ENCODE assay signal across 9 cellular contexts in the genomic region with DNA sequence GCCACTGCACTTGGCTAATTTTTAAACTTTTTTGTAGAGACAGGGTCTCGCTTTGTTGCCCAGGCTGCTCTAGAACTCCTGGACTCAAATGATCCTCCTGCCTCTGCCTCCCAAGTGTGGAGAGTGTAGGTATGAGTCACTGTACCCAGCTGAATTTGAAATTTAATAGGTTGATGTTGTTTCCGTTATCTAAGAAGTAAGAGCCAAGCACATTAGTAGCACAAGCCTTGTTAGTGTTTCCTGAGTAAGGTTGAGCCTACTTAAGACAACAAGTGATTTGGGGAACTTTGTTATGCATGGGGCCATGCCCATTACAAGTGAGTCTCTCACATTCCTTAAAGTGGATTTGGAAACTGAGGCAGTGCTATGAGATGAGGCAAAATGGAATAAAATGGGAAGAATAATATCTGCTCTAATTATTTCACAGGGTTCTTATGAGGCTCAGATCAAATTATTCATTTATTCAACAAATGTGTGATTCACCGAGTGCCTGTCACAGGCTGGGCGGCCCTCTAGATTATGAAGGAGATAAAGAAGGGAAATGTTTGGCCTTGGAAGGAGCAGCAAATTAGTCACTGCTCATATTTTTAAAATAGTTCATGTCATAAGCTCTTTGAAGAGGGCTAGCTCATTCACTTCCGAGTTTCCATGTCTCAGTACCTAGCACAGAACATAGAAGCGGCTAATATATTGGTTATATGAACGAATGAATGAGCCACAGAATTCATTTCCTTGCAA.
A peak's percentile ranks its signal among the peaks of the same experiment; 100 is the strongest.
DNase-seq lines count a peak whose midpoint lies in the region; ATAC-seq and TF ChIP-seq lines count a peak whose summit lies in the region.
"Had no signal": no experiment of that assay in that cellular context is flagged by ENCODE, and none has a peak within 500 bp of the region (broad histone marks: within the 10 kb centered on the region; RNA-seq: fewer than 3 reads in every experiment).

No MANE protein-coding gene starts in this region.

- TF ChIP-seq CTCF in Loucy (conservative IDR thresholded peaks at IDR 0.05; ENCODE audit: low read length) (no peak), body of pancreas (IDR thresholded peaks at IDR 0.05) (no peak)

- DNase-seq in CD4-positive, CD25-positive, alpha-beta regulatory T cell: peak in 1 of 3 donors; percentile 67
- DNase-seq in body of pancreas (no peak), non-pigmented ciliary epithelial cell (ENCODE audit: low read depth) (peak; percentile 66), germinal center (ENCODE audit: low spot score) (no peak), inferior parietal cortex (ENCODE audit: extremely low spot score) (no peak)
- DNase-seq: NCI-H526 had no signal

- no peaks in the 10 kb centered on the region for H3K27me3 ChIP-seq in CD4-positive, CD25-positive, alpha-beta regulatory T cell (ENCODE audit: control insufficient read depth, insufficient read depth, low read length)
- no peaks in the 10 kb centered on the region for H3K27me3 ChIP-seq in Loucy (ENCODE audit: insufficient read depth, low read length, poor library complexity, severe bottlenecking)
- no peaks in the 10 kb centered on the region for H3K27me3 ChIP-seq in body of pancreas

- peaks cover 34 to 90% (median 61%) of the 10 kb centered on the region in 4 donors for H3K4me1 Mint-ChIP-seq in CD4-positive, CD25-positive, alpha-beta regulatory T cell

- no peaks in the 10 kb centered on the region for H4K20me1 ChIP-seq in Loucy (ENCODE audit: insufficient read depth, low read length, poor library complexity, severe bottlenecking)

- H3K4me3 ChIP-seq in CD4-positive, CD25-positive, alpha-beta regulatory T cell (ENCODE audit: low read depth, low read length): peak overlapping the region; percentile 76
- peak overlapping the region; percentile 12 for H3K4me3 ChIP-seq in Loucy (ENCODE audit: low read length, poor library complexity, severe bottlenecking)
- no peak overlapping the region for H3K4me3 ChIP-seq in body of pancreas

- H3K27me3 Mint-ChIP-seq in CD4-positive, CD25-positive, alpha-beta regulatory T cell: no peaks in the 10 kb centered on the region

- H3K4me3 Mint-ChIP-seq in CD4-positive, CD25-positive, alpha-beta regulatory T cell: peak overlapping the region; percentile 15 to 88 (median 46)

- peak overlapping the region; percentile 67 to 95 (median 89) for H3K27ac Mint-ChIP-seq in CD4-positive, CD25-positive, alpha-beta regulatory T cell

- H2AFZ ChIP-seq in Loucy (ENCODE audit: low read length): no peak overlapping the region

- H3K9ac ChIP-seq in Loucy (ENCODE audit: low read depth, low read length, poor library complexity, severe bottlenecking): peak overlapping the region; percentile 74

- ATAC-seq in CD4-positive, CD25-positive, alpha-beta regulatory T cell (ENCODE audit: low read depth in 2 of 2): peak; percentile 63 to 72
- ATAC-seq in body of pancreas (peak; percentile 41), HG03139 (IDR thresholded peaks at IDR 0.05; ENCODE audit: unreplicated experiment) (no peak), GM18505 (IDR thresholded peaks at IDR 0.05; ENCODE audit: unreplicated experiment) (no peak)

- H3F3A ChIP-seq in Loucy (ENCODE audit: low read depth): peaks cover 7% of the 10 kb centered on the region; the same call in 1 of the 2 replicates

- WGBS in body of pancreas, 2 donors: 82 to 86% methylated on average over 7 of the region's 7 CpGs

- no peaks in the 10 kb centered on the region for H3K9me3 ChIP-seq in CD4-positive, CD25-positive, alpha-beta regulatory T cell (ENCODE audit: control insufficient read depth in 2 of 2, low read length in 2 of 2)
- H3K9me3 ChIP-seq in Loucy (ENCODE audit: insufficient read depth, low read depth, low read length) (no peaks in the 10 kb centered on the region), body of pancreas (no peaks in the 10 kb centered on the region)

- intact Hi-C loops in body of pancreas (cut with DNase I): no loop called here

- H3K79me2 ChIP-seq in Loucy (ENCODE audit: insufficient read depth, low read length): peaks cover 31% of the 10 kb centered on the region

- TF ChIP-seq POLR2A in body of pancreas (IDR thresholded peaks at IDR 0.05) (no peak), GM18505 (IDR thresholded peaks at IDR 0.05; ENCODE audit: borderline replicate concordance, extremely low read depth, insufficient read depth, insufficient read length) (no peak)

- peaks cover 20% of the 10 kb centered on the region for H3K36me3 ChIP-seq in CD4-positive, CD25-positive, alpha-beta regulatory T cell (ENCODE audit: control insufficient read depth, insufficient read depth, low read length)
- no peaks in the 10 kb centered on the region for H3K36me3 ChIP-seq in Loucy (ENCODE audit: insufficient read depth, low read length)
- H3K36me3 ChIP-seq in body of pancreas (replicated peaks in 1 of 2; ENCODE audit: insufficient read depth in 1 of 2, low read depth in 2 of 2): no peaks in the 10 kb centered on the region

- H3K27ac ChIP-seq in CD4-positive, CD25-positive, alpha-beta regulatory T cell (ENCODE audit: insufficient read depth, low read length, poor library complexity, severe bottlenecking): peak overlapping the region; percentile 84
- H3K27ac ChIP-seq in body of pancreas: no peak overlapping the region

- H3K9me2 ChIP-seq in Loucy (replicated peaks; ENCODE audit: low read depth, low read length): no peaks in the 10 kb centered on the region

- H3K36me3 Mint-ChIP-seq in CD4-positive, CD25-positive, alpha-beta regulatory T cell: peaks cover 16% of the 10 kb centered on the region

- peaks cover 45% of the 10 kb centered on the region for H3K4me1 ChIP-seq in CD4-positive, CD25-positive, alpha-beta regulatory T cell (ENCODE audit: control insufficient read depth, insufficient read depth, low read length, poor library complexity, severe bottlenecking)
- H3K4me1 ChIP-seq in Loucy (ENCODE audit: insufficient read depth, low read length, poor library complexity, severe bottlenecking) (peaks cover 62% of the 10 kb centered on the region), body of pancreas (peaks cover 6% of the 10 kb centered on the region)

- H3K4me2 ChIP-seq in Loucy (ENCODE audit: low read depth, low read length, poor library complexity, severe bottlenecking): peak overlapping the region; percentile 80

- H3K9me3 Mint-ChIP-seq in CD4-positive, CD25-positive, alpha-beta regulatory T cell: no peaks in the 10 kb centered on the region

Comparison
In these comparisons a context has a peak if more than half of its experiments do, and no peak if none do; other contexts are left out.
1. ATAC-seq: peak in CD4-positive, CD25-positive, alpha-beta regulatory T cell (2 of 2) and body of pancreas (single experiment); none in HG03139 (single experiment) and GM18505 (single experiment).
2. H3K4me3 ChIP-seq: peak in CD4-positive, CD25-positive, alpha-beta regulatory T cell (single experiment) and Loucy (single experiment); none in body of pancreas (0 of 2).